1 cellular context compared by ENCODE assay signal in the genomic region with DNA sequence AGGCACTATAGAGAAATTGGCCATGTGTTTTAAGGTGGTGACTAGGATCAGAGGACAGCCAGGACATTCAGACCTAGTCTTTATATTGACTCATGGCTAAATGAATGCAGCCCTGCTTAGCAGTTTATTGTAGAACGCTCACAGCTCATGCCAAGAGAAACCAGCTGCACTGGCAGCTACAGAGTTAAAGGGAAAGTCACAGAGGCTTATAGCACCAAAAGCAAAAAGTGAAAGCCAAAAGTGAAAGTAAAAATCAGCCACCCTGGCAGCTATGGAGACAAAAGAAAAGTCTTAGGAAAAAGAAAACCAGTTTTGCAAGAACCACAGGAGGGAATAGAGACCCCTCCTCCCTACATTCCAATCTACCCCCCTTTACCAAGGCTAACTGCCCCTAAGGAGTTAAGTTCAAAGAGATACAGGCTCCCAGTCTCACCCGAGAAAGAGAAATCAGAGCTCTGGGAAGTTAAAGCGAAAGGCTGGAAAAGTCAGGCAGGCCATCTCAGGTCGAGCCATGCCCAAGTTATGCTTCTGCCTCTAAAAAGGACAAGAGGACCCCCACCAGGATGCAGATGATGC.
TF ChIP-seq lines count a peak whose summit lies in the region.

No MANE protein-coding gene starts in this region.

TF ChIP-seq in GM23338, 12 proteins besides CTCF, POLR2A, EP300 and RAD21 (continued from another document):
- TF ChIP-seq, protein P1, sequence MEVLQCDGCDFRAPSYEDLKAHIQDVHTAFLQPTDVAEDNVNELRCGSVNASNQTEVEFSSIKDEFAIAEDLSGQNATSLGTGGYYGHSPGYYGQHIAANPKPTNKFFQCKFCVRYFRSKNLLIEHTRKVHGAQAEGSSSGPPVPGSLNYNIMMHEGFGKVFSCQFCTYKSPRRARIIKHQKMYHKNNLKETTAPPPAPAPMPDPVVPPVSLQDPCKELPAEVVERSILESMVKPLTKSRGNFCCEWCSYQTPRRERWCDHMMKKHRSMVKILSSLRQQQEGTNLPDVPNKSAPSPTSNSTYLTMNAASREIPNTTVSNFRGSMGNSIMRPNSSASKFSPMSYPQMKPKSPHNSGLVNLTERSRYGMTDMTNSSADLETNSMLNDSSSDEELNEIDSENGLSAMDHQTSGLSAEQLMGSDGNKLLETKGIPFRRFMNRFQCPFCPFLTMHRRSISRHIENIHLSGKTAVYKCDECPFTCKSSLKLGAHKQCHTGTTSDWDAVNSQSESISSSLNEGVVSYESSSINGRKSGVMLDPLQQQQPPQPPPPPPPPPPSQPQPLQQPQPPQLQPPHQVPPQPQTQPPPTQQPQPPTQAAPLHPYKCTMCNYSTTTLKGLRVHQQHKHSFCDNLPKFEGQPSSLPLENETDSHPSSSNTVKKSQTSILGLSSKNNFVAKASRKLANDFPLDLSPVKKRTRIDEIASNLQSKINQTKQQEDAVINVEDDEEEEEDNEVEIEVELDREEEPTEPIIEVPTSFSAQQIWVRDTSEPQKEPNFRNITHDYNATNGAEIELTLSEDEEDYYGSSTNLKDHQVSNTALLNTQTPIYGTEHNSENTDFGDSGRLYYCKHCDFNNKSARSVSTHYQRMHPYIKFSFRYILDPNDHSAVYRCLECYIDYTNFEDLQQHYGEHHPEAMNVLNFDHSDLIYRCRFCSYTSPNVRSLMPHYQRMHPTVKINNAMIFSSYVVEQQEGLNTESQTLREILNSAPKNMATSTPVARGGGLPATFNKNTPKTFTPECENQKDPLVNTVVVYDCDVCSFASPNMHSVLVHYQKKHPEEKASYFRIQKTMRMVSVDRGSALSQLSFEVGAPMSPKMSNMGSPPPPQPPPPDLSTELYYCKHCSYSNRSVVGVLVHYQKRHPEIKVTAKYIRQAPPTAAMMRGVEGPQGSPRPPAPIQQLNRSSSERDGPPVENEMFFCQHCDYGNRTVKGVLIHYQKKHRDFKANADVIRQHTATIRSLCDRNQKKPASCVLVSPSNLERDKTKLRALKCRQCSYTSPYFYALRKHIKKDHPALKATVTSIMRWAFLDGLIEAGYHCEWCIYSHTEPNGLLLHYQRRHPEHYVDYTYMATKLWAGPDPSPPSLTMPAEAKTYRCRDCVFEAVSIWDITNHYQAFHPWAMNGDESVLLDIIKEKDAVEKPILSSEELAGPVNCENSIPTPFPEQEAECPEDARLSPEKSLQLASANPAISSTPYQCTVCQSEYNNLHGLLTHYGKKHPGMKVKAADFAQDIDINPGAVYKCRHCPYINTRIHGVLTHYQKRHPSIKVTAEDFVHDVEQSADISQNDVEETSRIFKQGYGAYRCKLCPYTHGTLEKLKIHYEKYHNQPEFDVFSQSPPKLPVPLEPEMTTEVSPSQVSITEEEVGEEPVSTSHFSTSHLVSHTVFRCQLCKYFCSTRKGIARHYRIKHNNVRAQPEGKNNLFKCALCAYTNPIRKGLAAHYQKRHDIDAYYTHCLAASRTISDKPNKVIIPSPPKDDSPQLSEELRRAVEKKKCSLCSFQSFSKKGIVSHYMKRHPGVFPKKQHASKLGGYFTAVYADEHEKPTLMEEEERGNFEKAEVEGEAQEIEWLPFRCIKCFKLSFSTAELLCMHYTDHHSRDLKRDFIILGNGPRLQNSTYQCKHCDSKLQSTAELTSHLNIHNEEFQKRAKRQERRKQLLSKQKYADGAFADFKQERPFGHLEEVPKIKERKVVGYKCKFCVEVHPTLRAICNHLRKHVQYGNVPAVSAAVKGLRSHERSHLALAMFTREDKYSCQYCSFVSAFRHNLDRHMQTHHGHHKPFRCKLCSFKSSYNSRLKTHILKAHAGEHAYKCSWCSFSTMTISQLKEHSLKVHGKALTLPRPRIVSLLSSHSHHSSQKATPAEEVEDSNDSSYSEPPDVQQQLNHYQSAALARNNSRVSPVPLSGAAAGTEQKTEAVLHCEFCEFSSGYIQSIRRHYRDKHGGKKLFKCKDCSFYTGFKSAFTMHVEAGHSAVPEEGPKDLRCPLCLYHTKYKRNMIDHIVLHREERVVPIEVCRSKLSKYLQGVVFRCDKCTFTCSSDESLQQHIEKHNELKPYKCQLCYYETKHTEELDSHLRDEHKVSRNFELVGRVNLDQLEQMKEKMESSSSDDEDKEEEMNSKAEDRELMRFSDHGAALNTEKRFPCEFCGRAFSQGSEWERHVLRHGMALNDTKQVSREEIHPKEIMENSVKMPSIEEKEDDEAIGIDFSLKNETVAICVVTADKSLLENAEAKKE (CRISPR knock-in tag; IDR thresholded peaks at IDR 0.05) = no peak
- TF ChIP-seq, protein P2, sequence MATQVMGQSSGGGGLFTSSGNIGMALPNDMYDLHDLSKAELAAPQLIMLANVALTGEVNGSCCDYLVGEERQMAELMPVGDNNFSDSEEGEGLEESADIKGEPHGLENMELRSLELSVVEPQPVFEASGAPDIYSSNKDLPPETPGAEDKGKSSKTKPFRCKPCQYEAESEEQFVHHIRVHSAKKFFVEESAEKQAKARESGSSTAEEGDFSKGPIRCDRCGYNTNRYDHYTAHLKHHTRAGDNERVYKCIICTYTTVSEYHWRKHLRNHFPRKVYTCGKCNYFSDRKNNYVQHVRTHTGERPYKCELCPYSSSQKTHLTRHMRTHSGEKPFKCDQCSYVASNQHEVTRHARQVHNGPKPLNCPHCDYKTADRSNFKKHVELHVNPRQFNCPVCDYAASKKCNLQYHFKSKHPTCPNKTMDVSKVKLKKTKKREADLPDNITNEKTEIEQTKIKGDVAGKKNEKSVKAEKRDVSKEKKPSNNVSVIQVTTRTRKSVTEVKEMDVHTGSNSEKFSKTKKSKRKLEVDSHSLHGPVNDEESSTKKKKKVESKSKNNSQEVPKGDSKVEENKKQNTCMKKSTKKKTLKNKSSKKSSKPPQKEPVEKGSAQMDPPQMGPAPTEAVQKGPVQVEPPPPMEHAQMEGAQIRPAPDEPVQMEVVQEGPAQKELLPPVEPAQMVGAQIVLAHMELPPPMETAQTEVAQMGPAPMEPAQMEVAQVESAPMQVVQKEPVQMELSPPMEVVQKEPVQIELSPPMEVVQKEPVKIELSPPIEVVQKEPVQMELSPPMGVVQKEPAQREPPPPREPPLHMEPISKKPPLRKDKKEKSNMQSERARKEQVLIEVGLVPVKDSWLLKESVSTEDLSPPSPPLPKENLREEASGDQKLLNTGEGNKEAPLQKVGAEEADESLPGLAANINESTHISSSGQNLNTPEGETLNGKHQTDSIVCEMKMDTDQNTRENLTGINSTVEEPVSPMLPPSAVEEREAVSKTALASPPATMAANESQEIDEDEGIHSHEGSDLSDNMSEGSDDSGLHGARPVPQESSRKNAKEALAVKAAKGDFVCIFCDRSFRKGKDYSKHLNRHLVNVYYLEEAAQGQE (IDR thresholded peaks at IDR 0.05; ENCODE audit: unreplicated experiment) = no peak
